In genomic region chr7:33932832-33933468, GRCh38 we compare ENCODE assay signal across 1 cellular context.
TF ChIP-seq lines count a peak whose summit lies in the region.

No MANE protein-coding gene starts in this region.

TF ChIP-seq in HEK293, 187 proteins besides CTCF, POLR2A, EP300 and RAD21 (continued from another document):
- TF ChIP-seq ZBTB6 (tag by site-specific recombination; IDR thresholded peaks at IDR 0.05) (peak; percentile 89), ZSCAN30 (tag by site-specific recombination; IDR thresholded peaks at IDR 0.05) (peak; percentile 39; the same call in 1 of the 2 replicates), ZNF112 (tag by site-specific recombination; IDR thresholded peaks at IDR 0.05) (no peak)
